Comparison of ENCODE assay signal across 39 cellular contexts in the genomic region with DNA sequence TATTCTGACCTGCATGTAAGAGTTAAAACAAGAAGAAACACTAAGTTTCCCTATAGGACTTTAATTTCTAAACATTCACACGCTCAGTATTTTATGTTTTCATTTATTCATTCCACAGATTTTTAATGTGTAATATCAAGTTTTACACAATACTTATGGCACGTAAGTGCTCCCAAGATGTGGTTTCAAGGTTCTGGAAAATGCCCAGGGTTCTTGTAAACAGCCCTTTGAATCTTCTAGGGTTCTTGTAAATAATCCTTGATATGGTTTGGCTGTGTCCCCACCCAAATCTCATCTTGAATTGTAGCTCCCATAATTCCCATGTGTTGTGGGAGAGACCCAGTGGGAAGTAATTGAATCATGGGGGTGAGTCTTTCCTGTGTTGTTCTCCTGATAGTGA.
"Had no signal": no experiment of that assay in that cellular context is flagged by ENCODE, and none has a peak within 500 bp of the region (broad histone marks: within the 10 kb centered on the region; RNA-seq: fewer than 3 reads in every experiment).

No MANE protein-coding gene starts in this region.

- H3K27me3 ChIP-seq: ascending aorta, cardiac muscle cell had no signal

- H3K9me3 ChIP-seq: ascending aorta had no signal

- H3K36me3 ChIP-seq: ascending aorta, cardiac muscle cell had no signal

- H3K4me3 Mint-ChIP-seq: activated B cell treated with CpG ODN at 0.5 μM for 24 hours; activated CD4-positive, alpha-beta memory T cell treated with anti-CD3 and anti-CD28 coated beads for 36 hours; activated CD4-positive, alpha-beta T cell treated with anti-CD3 and anti-CD28 coated beads, Interleukin-2, amount 10 ng/mL, durations not matched to agents 24 days and 14 days; activated CD8-positive, alpha-beta T cell treated with anti-CD3 and anti-CD28 coated beads for 36 hours; activated naive CD4-positive, alpha-beta T cell treated with anti-CD3 and anti-CD28 coated beads, Interleukin-2, amount 10 ng/mL, durations not matched to agents 7 days and 5 days; activated naive CD4-positive, alpha-beta T cell treated with anti-CD3 and anti-CD28 coated beads, Interleukin-2, amount 50 U/mL, for 24 hours; activated naive CD8-positive, alpha-beta T cell; activated naive CD8-positive, alpha-beta T cell treated with anti-CD3 and anti-CD28 coated beads, Interleukin-2, amount 10 ng/mL, durations not matched to agents 7 days and 5 days; activated naive CD8-positive, alpha-beta T cell treated with anti-CD3 and anti-CD28 coated beads, Interleukin-2, amount 50 U/mL, for 24 hours; activated T-cell treated with anti-CD3 and anti-CD28 coated beads, Interleukin-2, amount 50 U/mL, for 4 hours; activated T-cell treated with anti-CD3 and anti-CD28 coated beads, Interleukin-2, amount 50 U/mL, for 72 hours; activated T-helper 1 cell treated with anti-CD3 and anti-CD28 coated beads, Interleukin-12 subunit alpha, Interleukin-12 subunit beta, Interleukin-2, Interleukin-4 antibody, amounts not matched to agents 30 ng/mL and 10 ng/mL and 1 ng/mL, durations not matched to agents 14 hours and 24 hours and 36 hours; activated T-helper 17 cell treated with anti-CD3 and anti-CD28 coated beads, Interleukin-2, amount 50 U/mL, for 72 hours; brain; central memory CD8-positive, alpha-beta T cell; T-helper 1 cell treated with Interleukin-12 subunit alpha and Interleukin-12 subunit beta and Interleukin-4 antibody, amounts not matched to agents 30 μg/mL and 1 μg/mL, for 36 hours; T-helper 2 cell treated with Interferon-gamma antibody and Interleukin-4, amounts not matched to agents 5 μg/mL and 100 μg/mL, for 36 hours had no signal

- H3K9me3 Mint-ChIP-seq: activated CD4-positive, alpha-beta memory T cell treated with anti-CD3 and anti-CD28 coated beads for 36 hours; activated naive CD4-positive, alpha-beta T cell treated with anti-CD3 and anti-CD28 coated beads, Interleukin-2, amount 10 ng/mL, durations not matched to agents 7 days and 5 days; activated naive CD8-positive, alpha-beta T cell treated with anti-CD3 and anti-CD28 coated beads, Interleukin-2, amount 50 U/mL, for 24 hours; activated T-cell treated with anti-CD3 and anti-CD28 coated beads, Interleukin-2, amount 50 U/mL, for 4 hours; activated T-helper 1 cell treated with anti-CD3 and anti-CD28 coated beads, Interleukin-12 subunit alpha, Interleukin-12 subunit beta, Interleukin-2, Interleukin-4 antibody, amounts not matched to agents 30 ng/mL and 10 ng/mL and 1 ng/mL, durations not matched to agents 14 hours and 24 hours and 36 hours; T-helper 1 cell treated with Interleukin-12 subunit alpha and Interleukin-12 subunit beta and Interleukin-4 antibody, amounts not matched to agents 30 μg/mL and 1 μg/mL, for 36 hours; T-helper 2 cell treated with Interferon-gamma antibody and Interleukin-4, amounts not matched to agents 5 μg/mL and 100 μg/mL, for 36 hours had no signal

- DNase-seq: activated B cell treated with CpG ODN at 0.5 μM for 24 hours; activated CD4-positive, alpha-beta memory T cell treated with anti-CD3 and anti-CD28 coated beads for 36 hours; activated CD4-positive, alpha-beta T cell treated with anti-CD3 and anti-CD28 coated beads for 4 hours; activated CD4-positive, alpha-beta T cell treated with anti-CD3 and anti-CD28 coated beads, Interleukin-2, amount 10 ng/mL, durations not matched to agents 24 days and 14 days; activated CD4-positive, alpha-beta T cell treated with anti-CD3 and anti-CD28 coated beads, Interleukin-2, amount 50 U/mL, for 1 hour; activated CD4-positive, alpha-beta T cell treated with anti-CD3 and anti-CD28 coated beads, Interleukin-2, amount 50 U/mL, for 4 hours; activated CD4-positive, CD25-positive, alpha-beta regulatory T cell treated with anti-CD3 and anti-CD28 coated beads, Interleukin-2, amount 50 U/mL, for 72 hours; activated CD8-positive, alpha-beta memory T cell treated with anti-CD3 and anti-CD28 coated beads, Interleukin-2, amount 50 U/mL, for 4 hours; activated CD8-positive, alpha-beta T cell treated with anti-CD3 and anti-CD28 coated beads for 36 hours; activated effector memory CD4-positive, alpha-beta T cell treated with anti-CD3 and anti-CD28 coated beads, Interleukin-2, amount 50 U/mL, for 16 hours; activated gamma-delta T cell treated with Interleukin-2 at 50 U/mL for 16 hours; activated naive CD4-positive, alpha-beta T cell; activated naive CD4-positive, alpha-beta T cell treated with anti-CD3 and anti-CD28 coated beads, Interleukin-2, amount 10 ng/mL, durations not matched to agents 7 days and 5 days; activated naive CD8-positive, alpha-beta T cell treated with anti-CD3 and anti-CD28 coated beads, Interleukin-2, amount 10 ng/mL, durations not matched to agents 7 days and 5 days; activated naive CD8-positive, alpha-beta T cell treated with anti-CD3 and anti-CD28 coated beads, Interleukin-2, amount 50 U/mL, for 24 hours; activated T-cell treated with anti-CD3 and anti-CD28 coated beads for 4 hours; activated T-cell treated with anti-CD3 and anti-CD28 coated beads, Interleukin-2, amount 50 U/mL, for 1 hour; activated T-cell treated with anti-CD3 and anti-CD28 coated beads, Interleukin-2, amount 50 U/mL, for 4 hours; activated T-cell treated with anti-CD3 and anti-CD28 coated beads, Interleukin-2, amount 50 U/mL, for 72 hours; amygdala; anterior cingulate cortex; caudate nucleus; cerebellar nuclear complex; T-helper 1 cell; T-helper 2 cell; T-helper 9 cell had no signal

- H3K4me1 ChIP-seq: ascending aorta had no signal

- H3K27ac ChIP-seq: ascending aorta, cardiac muscle cell, VCaP had no signal

- H3K27ac Mint-ChIP-seq: activated B cell treated with CpG ODN at 0.5 μM for 24 hours; activated CD4-positive, alpha-beta memory T cell treated with anti-CD3 and anti-CD28 coated beads for 36 hours; activated CD4-positive, alpha-beta T cell treated with anti-CD3 and anti-CD28 coated beads, Interleukin-2, amount 10 ng/mL, durations not matched to agents 24 days and 14 days; activated CD8-positive, alpha-beta T cell treated with anti-CD3 and anti-CD28 coated beads for 36 hours; activated naive CD4-positive, alpha-beta T cell treated with anti-CD3 and anti-CD28 coated beads, Interleukin-2, amount 10 ng/mL, durations not matched to agents 7 days and 5 days; activated naive CD4-positive, alpha-beta T cell treated with anti-CD3 and anti-CD28 coated beads, Interleukin-2, amount 50 U/mL, for 24 hours; activated naive CD8-positive, alpha-beta T cell; activated naive CD8-positive, alpha-beta T cell treated with anti-CD3 and anti-CD28 coated beads, Interleukin-2, amount 10 ng/mL, durations not matched to agents 7 days and 5 days; activated naive CD8-positive, alpha-beta T cell treated with anti-CD3 and anti-CD28 coated beads, Interleukin-2, amount 50 U/mL, for 24 hours; activated T-cell treated with anti-CD3 and anti-CD28 coated beads, Interleukin-2, amount 50 U/mL, for 72 hours; activated T-helper 1 cell treated with anti-CD3 and anti-CD28 coated beads, Interleukin-12 subunit alpha, Interleukin-12 subunit beta, Interleukin-2, Interleukin-4 antibody, amounts not matched to agents 30 ng/mL and 10 ng/mL and 1 ng/mL, durations not matched to agents 14 hours and 24 hours and 36 hours; activated T-helper 17 cell treated with anti-CD3 and anti-CD28 coated beads, Interleukin-2, amount 50 U/mL, for 72 hours; brain; T-helper 2 cell treated with Interferon-gamma antibody and Interleukin-4, amounts not matched to agents 5 μg/mL and 100 μg/mL, for 36 hours had no signal

- H3K4me1 Mint-ChIP-seq: activated naive CD4-positive, alpha-beta T cell treated with anti-CD3 and anti-CD28 coated beads, Interleukin-2, amount 10 ng/mL, durations not matched to agents 7 days and 5 days; activated naive CD4-positive, alpha-beta T cell treated with anti-CD3 and anti-CD28 coated beads, Interleukin-2, amount 50 U/mL, for 24 hours; activated naive CD8-positive, alpha-beta T cell treated with anti-CD3 and anti-CD28 coated beads, Interleukin-2, amount 10 ng/mL, durations not matched to agents 7 days and 5 days; activated T-helper 17 cell treated with anti-CD3 and anti-CD28 coated beads, Interleukin-2, amount 50 U/mL, for 72 hours; central memory CD8-positive, alpha-beta T cell had no signal

- H3K4me3 ChIP-seq: ascending aorta, cardiac muscle cell had no signal

- H3K27me3 Mint-ChIP-seq: activated B cell treated with CpG ODN at 0.5 μM for 24 hours; activated CD4-positive, alpha-beta memory T cell treated with anti-CD3 and anti-CD28 coated beads for 36 hours; activated CD4-positive, alpha-beta T cell treated with anti-CD3 and anti-CD28 coated beads, Interleukin-2, amount 10 ng/mL, durations not matched to agents 24 days and 14 days; activated naive CD4-positive, alpha-beta T cell treated with anti-CD3 and anti-CD28 coated beads, Interleukin-2, amount 10 ng/mL, durations not matched to agents 7 days and 5 days; activated naive CD8-positive, alpha-beta T cell treated with anti-CD3 and anti-CD28 coated beads, Interleukin-2, amount 10 ng/mL, durations not matched to agents 7 days and 5 days; activated naive CD8-positive, alpha-beta T cell treated with anti-CD3 and anti-CD28 coated beads, Interleukin-2, amount 50 U/mL, for 24 hours; central memory CD8-positive, alpha-beta T cell had no signal

- H3K36me3 Mint-ChIP-seq: activated CD4-positive, alpha-beta memory T cell treated with anti-CD3 and anti-CD28 coated beads for 36 hours; activated naive CD4-positive, alpha-beta T cell treated with anti-CD3 and anti-CD28 coated beads, Interleukin-2, amount 10 ng/mL, durations not matched to agents 7 days and 5 days; activated naive CD4-positive, alpha-beta T cell treated with anti-CD3 and anti-CD28 coated beads, Interleukin-2, amount 50 U/mL, for 24 hours; activated naive CD8-positive, alpha-beta T cell; activated naive CD8-positive, alpha-beta T cell treated with anti-CD3 and anti-CD28 coated beads, Interleukin-2, amount 10 ng/mL, durations not matched to agents 7 days and 5 days had no signal

- FAIRE-seq: bronchial epithelial cell, TTC549 had no signal
